ENCODE assay signal across 8 cellular contexts in the genomic region with DNA sequence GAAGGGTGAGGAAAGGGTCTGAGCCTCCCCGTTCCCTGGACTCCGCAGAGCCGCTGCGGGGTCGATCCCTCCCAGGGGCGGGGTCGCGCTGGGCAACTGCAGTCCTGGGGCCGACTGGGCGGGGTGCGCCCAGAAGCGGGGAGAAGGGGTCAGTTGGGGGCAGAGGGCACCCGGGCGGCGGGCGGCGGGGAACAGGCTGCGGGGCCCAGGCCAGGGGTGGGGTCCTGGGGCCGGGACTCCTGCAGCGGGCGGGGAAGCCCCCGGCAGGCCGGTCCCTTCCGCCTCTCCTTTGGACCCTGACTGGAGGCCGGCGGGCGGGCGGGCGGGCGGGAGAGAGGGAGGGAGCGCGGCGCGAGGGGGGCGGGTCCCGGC. TPM values are rescaled to one million over a fixed set of nuclear protein-coding genes. Genes with fewer than 3 reads are reported as not detected.
A peak's percentile ranks its signal among the peaks of the same experiment; 100 is the strongest.
DNase-seq lines count a peak whose midpoint lies in the region; ATAC-seq, FAIRE-seq and TF ChIP-seq lines count a peak whose summit lies in the region.

No MANE protein-coding gene starts in this region.

- no peak for FAIRE-seq in GM12891 (lab: Jason Lieb, UNC)

- H2AFZ ChIP-seq in SU-DHL-6 (ENCODE audit: low read depth, low read length, severe bottlenecking), result peak overlapping the region; percentile 51

- H3K27ac ChIP-seq in SU-DHL-6 (ENCODE audit: low read depth, low read length), result peak overlapping the region; percentile 92

- intact Hi-C loops in sciatic nerve (cut with DNase I), result no loop called here

- H3K9me2 ChIP-seq in SU-DHL-6 (replicated peaks; ENCODE audit: insufficient read depth, low read length), result no peaks in the 10 kb centered on the region

- peak; percentile 3; the same call in 1 of the 2 replicates for TF ChIP-seq POLR2A in GM12891 (IDR thresholded peaks at IDR 0.05; ENCODE audit: low read depth, low read length)

- H3K4me3 ChIP-seq in SU-DHL-6 (ENCODE audit: insufficient read depth, low read length, poor library complexity, severe bottlenecking) (peak overlapping the region; percentile 87), fibroblast of villous mesenchyme (ENCODE audit: low read depth, low read length) (peak overlapping the region; percentile 96)

- H3F3A ChIP-seq in SU-DHL-6 (ENCODE audit: insufficient read depth), result peaks cover 53% of the 10 kb centered on the region

- H3K4me2 ChIP-seq in SU-DHL-6 (ENCODE audit: low read depth, low read length, poor library complexity, severe bottlenecking), result peak overlapping the region; percentile 49

- DNase-seq in GM12891 (ENCODE audit: insufficient read length, low spot score) (no peak), fibroblast of villous mesenchyme (ENCODE audit: low read depth) (no peak), sciatic nerve (ENCODE audit: low spot score) (no peak), MV-4-11 (lab: John Stamatoyannopoulos, UW) (no peak), midbrain (lab: John Stamatoyannopoulos, UW) (no peak)
- no peak for DNase-seq in stimulated activated CD4-positive, alpha-beta T cell treated with anti-CD3 and anti-CD28 coated beads, Interleukin-2, amount 100 ng/mL, for 48 hours

- H3K27me3 ChIP-seq in SU-DHL-6 (ENCODE audit: low read length), result no peaks in the 10 kb centered on the region

- H3K36me3 ChIP-seq in SU-DHL-6 (ENCODE audit: low read length), result peaks cover 14% of the 10 kb centered on the region; the same call in 1 of the 2 replicates

- ATAC-seq in HG02759 (IDR thresholded peaks at IDR 0.05; ENCODE audit: unreplicated experiment), result peak; percentile 39
- ATAC-seq in sciatic nerve, result peak; percentile 67

- H4K20me1 ChIP-seq in SU-DHL-6 (ENCODE audit: low read depth, low read length), result peaks cover 11% of the 10 kb centered on the region; the same call in 1 of the 2 replicates

- no peak for TF ChIP-seq CTCF in SU-DHL-6 (IDR thresholded peaks at IDR 0.05; ENCODE audit: insufficient read depth, low read length, poor library complexity, severe bottlenecking)
- TF ChIP-seq CTCF in fibroblast of villous mesenchyme (IDR thresholded peaks at IDR 0.05; ENCODE audit: insufficient read depth, low read depth, low read length), result no peak

- H3K9me3 ChIP-seq in SU-DHL-6 (ENCODE audit: insufficient read depth, low read length), result no peaks in the 10 kb centered on the region

- H3K9ac ChIP-seq in SU-DHL-6 (ENCODE audit: low read length), result peak overlapping the region; percentile 99

- H3K79me2 ChIP-seq in SU-DHL-6 (ENCODE audit: insufficient read depth, low read length), result peaks cover 63% of the 10 kb centered on the region

TF ChIP-seq in GM12891, 5 proteins besides CTCF, POLR2A, EP300 and RAD21:
- no peak for TF ChIP-seq POU2F2 (IDR thresholded peaks at IDR 0.05; ENCODE audit: low read depth, low read length)
- 0 out of 2 replicates have a peak, but pooled peaks have one; percentile 20 for TF ChIP-seq POLR2AphosphoS5 (IDR thresholded peaks at IDR 0.05; ENCODE audit: low read depth, low read length)
- no peak; the same call in 1 of the 2 replicates for TF ChIP-seq TAF1 (IDR thresholded peaks at IDR 0.05; ENCODE audit: low read depth, low read length)

RNA-seq across cellular contexts. Expression of gene GGNBP2, which starts 0.4 kb away (rescaled TPM):
- polyA plus RNA-seq in GM12891 (2012; ENCODE audit: low read depth, missing spikeins), result 35.0 TPM
- total RNA-seq in fibroblast of villous mesenchyme, result 63.5 and 70.4 TPM in 2 replicates
- 88.8 TPM for total RNA-seq in sciatic nerve

RNA-seq across cellular contexts. Expression of gene PIGW, which starts 10.3 kb away (rescaled TPM):
- 7.1 TPM for polyA plus RNA-seq in GM12891 (2012; ENCODE audit: low read depth, missing spikeins)
- total RNA-seq in fibroblast of villous mesenchyme (8.6 and 8.7 TPM in 2 replicates), sciatic nerve (3.2 TPM)

RNA-seq across cellular contexts. Expression of gene MYO19, which starts 10.4 kb away (rescaled TPM):
- 22.0 TPM for polyA plus RNA-seq in GM12891 (2012; ENCODE audit: low read depth, missing spikeins)
- total RNA-seq in fibroblast of villous mesenchyme, result 50.1 and 52.8 TPM in 2 replicates
- 46.5 TPM for total RNA-seq in sciatic nerve

RNA-seq across cellular contexts. Expression of gene DHRS11, which starts 46.6 kb away (rescaled TPM):
- polyA plus RNA-seq in GM12891 (2012; ENCODE audit: low read depth, missing spikeins), result 8.9 TPM
- total RNA-seq in fibroblast of villous mesenchyme, result 5.5 and 5.6 TPM in 2 replicates
- total RNA-seq in sciatic nerve, result 5.4 TPM

RNA-seq across cellular contexts. Expression of gene MRM1, which starts 56.3 kb away (rescaled TPM):
- 6.4 TPM for polyA plus RNA-seq in GM12891 (2012; ENCODE audit: low read depth, missing spikeins)
- total RNA-seq in fibroblast of villous mesenchyme (3.9 and 4.7 TPM in 2 replicates), sciatic nerve (5.6 TPM)
